In the genomic region with DNA sequence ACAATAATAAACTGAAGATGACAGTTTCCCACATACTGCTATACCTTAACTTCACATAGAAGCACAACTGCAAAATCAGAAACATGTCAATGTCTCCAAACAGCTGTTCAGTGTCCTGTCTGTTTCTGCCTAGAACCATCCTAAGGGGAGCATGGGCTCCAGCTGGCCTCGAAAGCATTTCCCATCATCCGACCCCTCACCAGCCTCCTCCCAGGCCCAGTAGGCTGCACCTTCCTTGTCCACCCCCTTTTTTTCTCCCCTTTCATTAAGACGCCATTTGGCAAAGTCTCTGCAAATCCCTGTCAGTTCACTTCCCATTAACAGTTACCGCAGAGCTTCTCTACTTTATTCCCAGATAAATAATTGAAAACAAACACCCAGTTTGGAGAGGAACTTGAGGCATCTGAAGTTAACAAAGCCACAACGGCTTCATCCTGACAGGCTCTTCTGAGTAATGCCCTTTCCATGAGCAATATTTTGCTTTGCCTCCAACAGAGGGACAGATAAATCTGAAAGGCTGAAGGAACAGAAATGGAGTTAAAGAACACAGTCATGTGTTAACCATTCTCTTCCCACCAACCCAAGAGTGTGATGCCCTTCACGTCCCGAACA, we compare ENCODE assay signal across 1 cellular context.
TF ChIP-seq lines count a peak whose summit lies in the region.

No MANE protein-coding gene starts in this region.

TF ChIP-seq in SK-N-SH treated with all-trans-retinoic acid at 6 μM for 48 hours, 23 proteins besides CTCF, POLR2A, EP300 and RAD21 (continued from another document):
- TF ChIP-seq CSRNP3 (CRISPR knock-in tag; IDR thresholded peaks at IDR 0.05) (no peak), ZC3H10 (CRISPR knock-in tag; IDR thresholded peaks at IDR 0.05) (no peak), RARB (CRISPR knock-in tag; IDR thresholded peaks at IDR 0.05) (no peak), ZFP3 (CRISPR knock-in tag; IDR thresholded peaks at IDR 0.05) (no peak)
- TF ChIP-seq, protein P1, sequence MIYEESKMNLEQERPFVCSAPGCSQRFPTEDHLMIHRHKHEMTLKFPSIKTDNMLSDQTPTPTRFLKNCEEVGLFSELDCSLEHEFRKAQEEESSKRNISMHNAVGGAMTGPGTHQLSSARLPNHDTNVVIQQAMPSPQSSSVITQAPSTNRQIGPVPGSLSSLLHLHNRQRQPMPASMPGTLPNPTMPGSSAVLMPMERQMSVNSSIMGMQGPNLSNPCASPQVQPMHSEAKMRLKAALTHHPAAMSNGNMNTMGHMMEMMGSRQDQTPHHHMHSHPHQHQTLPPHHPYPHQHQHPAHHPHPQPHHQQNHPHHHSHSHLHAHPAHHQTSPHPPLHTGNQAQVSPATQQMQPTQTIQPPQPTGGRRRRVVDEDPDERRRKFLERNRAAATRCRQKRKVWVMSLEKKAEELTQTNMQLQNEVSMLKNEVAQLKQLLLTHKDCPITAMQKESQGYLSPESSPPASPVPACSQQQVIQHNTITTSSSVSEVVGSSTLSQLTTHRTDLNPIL (CRISPR knock-in tag; IDR thresholded peaks at IDR 0.05; ENCODE audit: low read depth) = no peak
